In the genomic region with DNA sequence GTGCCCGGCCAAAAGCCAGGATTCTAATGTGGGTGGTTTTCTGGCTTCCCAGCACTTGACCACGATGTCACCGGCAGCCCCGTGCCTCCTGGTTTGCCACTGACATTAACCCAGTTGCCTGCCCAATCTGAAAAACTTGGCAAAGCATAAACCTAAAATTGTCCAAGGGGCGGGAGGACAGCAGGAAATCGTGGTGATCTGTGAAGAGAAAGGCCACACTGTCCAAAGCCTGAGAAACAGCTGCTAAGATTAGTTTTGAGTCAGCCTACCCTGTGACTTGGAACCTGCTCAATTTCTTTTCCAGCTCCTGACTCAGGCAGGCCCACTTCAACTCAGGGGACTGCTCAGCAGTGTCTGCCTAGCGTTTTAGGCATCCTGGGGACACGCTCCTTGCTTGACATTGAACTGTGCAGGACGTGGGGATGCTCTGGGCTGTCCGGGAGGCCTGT, we compare ENCODE assay signal across 10 cellular contexts. TPM values are rescaled to one million over a fixed set of nuclear protein-coding genes. Genes with fewer than 3 reads are reported as not detected.
DNase-seq lines count a peak whose midpoint lies in the region; ATAC-seq, FAIRE-seq and TF ChIP-seq lines count a peak whose summit lies in the region.
"Had no signal": no experiment of that assay in that cellular context is flagged by ENCODE, and none has a peak within 500 bp of the region (broad histone marks: within the 10 kb centered on the region; RNA-seq: fewer than 3 reads in every experiment).

No MANE protein-coding gene starts in this region.

- H3K36me3 ChIP-seq in adrenal gland (replicated peaks in 1 of 2) (peaks cover 0 to 20% of the 10 kb centered on the region in 2 donors), prostate gland (peaks cover 0 to 6% of the 10 kb centered on the region in 2 donors)

- H3K9me3 ChIP-seq in adrenal gland (replicated peaks in 1 of 3) (no peaks in the 10 kb centered on the region), prostate gland (no peaks in the 10 kb centered on the region)
- H3K9me3 ChIP-seq: neutrophil had no signal

- DNase-seq in AG20443 (ENCODE audit: low spot score) (peak; percentile 91), adrenal gland (peak; percentile 68 to 94 (median 89)), Right ventricle myocardium inferior (ENCODE audit: missing footprints) (no peak), prostate gland (ENCODE audit: low spot score) (no peak), HTR-8/SVneo (ENCODE audit: insufficient read length, low spot score) (no peak), HuH-7 (ENCODE audit: low spot score) (no peak), SIG-M5 treated with dmso at 0.1 percent for 504 hours (lab: John Stamatoyannopoulos, UW; ENCODE audit: unreplicated experiment) (no peak)
- DNase-seq: DMS79 had no signal

- H3K4me1 ChIP-seq in adrenal gland (replicated peaks in 1 of 2) (peaks cover 4 to 17% of the 10 kb centered on the region in 2 donors), prostate gland (replicated peaks) (no peaks in the 10 kb centered on the region)

- 27 to 32% (median 29%) methylated on average over 6 to 10 of the region's 10 CpGs for WGBS in adrenal gland, 4 donors
- WGBS in prostate gland: 59% methylated on average over 10 of the region's 10 CpGs

- peak in 1 of 2 donors; percentile 86 for TF ChIP-seq POLR2A in adrenal gland (IDR thresholded peaks at IDR 0.05)
- TF ChIP-seq POLR2A in prostate gland (IDR thresholded peaks at IDR 0.05): no peak

- TF ChIP-seq CTCF in adrenal gland (IDR thresholded peaks at IDR 0.05) (no peak), prostate gland (IDR thresholded peaks at IDR 0.05) (no peak)

- ATAC-seq in Right ventricle myocardium inferior: peak; percentile 98
- no peak for ATAC-seq in HG02840 (IDR thresholded peaks at IDR 0.05; ENCODE audit: low FRiP score, unreplicated experiment)

- H3K27ac ChIP-seq in adrenal gland: peak overlapping the region; percentile 81 to 94 (median 92)
- H3K27ac ChIP-seq in prostate gland: peak overlapping the region; percentile 55 to 63
- H3K27ac ChIP-seq: neutrophil had no signal

- H3K27me3 ChIP-seq in adrenal gland (no peaks in the 10 kb centered on the region), prostate gland (replicated peaks; ENCODE audit: insufficient read depth) (no peaks in the 10 kb centered on the region)
- H3K27me3 ChIP-seq: neutrophil had no signal

- no peak for FAIRE-seq in HTR-8/SVneo (lab: Jason Lieb, UNC)

- intact Hi-C loops in adrenal gland (cut with DNase I) (no loop called here), Right ventricle myocardium inferior (cut with DNase I) (loop anchor here (5.0 kb wide), 1 partner anchor 94 kb away; a partner anchor contains a TSS), prostate gland (cut with DNase I) (no loop called here)

- H3K4me3 ChIP-seq in adrenal gland: no peak overlapping the region
- H3K4me3 ChIP-seq in prostate gland: no peak overlapping the region

RNA-seq across cellular contexts. Expression of a gene that starts 8.2 kb away (rescaled TPM):
- under 1 TPM in 2 of 8 donors, not detected in 6; 0.50 to 0.61 TPM for total RNA-seq in adrenal gland
- polyA plus RNA-seq in adrenal gland: not detected
- not detected for total RNA-seq in Right ventricle myocardium inferior
- total RNA-seq in prostate gland: 1 to 10 TPM in 1 of 2 donors, not detected in 1; 1.8 TPM

RNA-seq across cellular contexts. Expression of a gene that starts 10.0 kb away (rescaled TPM):
- total RNA-seq in adrenal gland: 10 to 100 TPM in 4 of 8 donors, 1 to 10 TPM in 4; 7.2 to 13.6 (median 9.8) TPM
- 10 to 100 TPM in 1 of 3 donors, 1 to 10 TPM in 2; 2.2 to 13.8 (median 8.4) TPM for polyA plus RNA-seq in adrenal gland
- total RNA-seq in Right ventricle myocardium inferior: 6.0 TPM
- 10 to 100 TPM in 1 of 2 donors, 1 to 10 TPM in 1; 9.9 to 17.8 TPM for total RNA-seq in prostate gland

RNA-seq across cellular contexts. Expression of a gene that starts 10.4 kb away (rescaled TPM):
- 100 to 1,000 TPM in 3 of 8 donors, 10 to 100 TPM in 5; 38.7 to 125 (median 94.4) TPM for total RNA-seq in adrenal gland
- polyA plus RNA-seq in adrenal gland: 10 to 100 TPM; 29.0 to 52.6 (median 32.5) TPM
- 68.4 TPM for total RNA-seq in Right ventricle myocardium inferior
- total RNA-seq in prostate gland: 10 to 100 TPM; 73.2 to 94.5 TPM

Comparison
In these comparisons a context has a peak if more than half of its experiments do, and no peak if none do; other contexts are left out.
1. DNase-seq: peak in AG20443 (single experiment) and adrenal gland (7 of 7); none in Right ventricle myocardium inferior (single experiment), prostate gland (single experiment), HTR-8/SVneo (single experiment), HuH-7 (single experiment) and SIG-M5 treated with dmso at 0.1 percent for 504 hours (single experiment).